Comparison of ENCODE assay signal across 25 cellular contexts in genomic region chr15:40751745-40752144, GRCh38. TPM values are rescaled to one million over a fixed set of nuclear protein-coding genes. Genes with fewer than 3 reads are reported as not detected.
A peak's percentile ranks its signal among the peaks of the same experiment; 100 is the strongest.
DNase-seq lines count a peak whose midpoint lies in the region; ATAC-seq and TF ChIP-seq lines count a peak whose summit lies in the region.
"Had no signal": no experiment of that assay in that cellular context is flagged by ENCODE, and none has a peak within 500 bp of the region (broad histone marks: within the 10 kb centered on the region; RNA-seq: fewer than 3 reads in every experiment).

No MANE protein-coding gene starts in this region.

- H3K27me3 ChIP-seq in CD8-positive, alpha-beta memory T cell (ENCODE audit: insufficient read depth, low read length, poor library complexity, severe bottlenecking), result no peaks in the 10 kb centered on the region
- H3K27me3 ChIP-seq: SJCRH30 had no signal

- peak overlapping the region in 1 of 7 donors; percentile 56 for H3K4me3 Mint-ChIP-seq in CD8-positive, alpha-beta memory T cell
- H3K4me3 Mint-ChIP-seq in central memory CD8-positive, alpha-beta T cell, result no peak overlapping the region
- peak overlapping the region; percentile 93 for H3K4me3 Mint-ChIP-seq in neural crest cell
- H3K4me3 Mint-ChIP-seq: CD8-positive, alpha-beta T cell had no signal

- H3K27ac ChIP-seq in CD8-positive, alpha-beta memory T cell (ENCODE audit: low read depth, low read length), result peak overlapping the region; percentile 27
- peak overlapping the region; percentile 96 for H3K27ac ChIP-seq in KOPT-K1 (ENCODE audit: low read depth, low read length, poor library complexity, severe bottlenecking)
- H3K27ac ChIP-seq: SJCRH30 had no signal

- TF ChIP-seq CTCF in neural crest cell (conservative IDR thresholded peaks at IDR 0.05), result no peak

- H3K27me3 Mint-ChIP-seq in CD8-positive, alpha-beta memory T cell, result no peaks in the 10 kb centered on the region
- H3K27me3 Mint-ChIP-seq in central memory CD8-positive, alpha-beta T cell, result no peaks in the 10 kb centered on the region
- no peaks in the 10 kb centered on the region for H3K27me3 Mint-ChIP-seq in neural crest cell (ENCODE audit: low read depth)

- POLR2A ChIA-PET in CD8-positive, alpha-beta memory T cell (lab: Charles Lee), result no interaction called here

- H3K36me3 Mint-ChIP-seq in CD8-positive, alpha-beta memory T cell, result peaks cover 0 to 65% (median 7%) of the 10 kb centered on the region in 3 donors
- H3K36me3 Mint-ChIP-seq in central memory CD8-positive, alpha-beta T cell (ENCODE audit: insufficient read depth), result peaks cover 46% of the 10 kb centered on the region
- H3K36me3 Mint-ChIP-seq in neural crest cell (ENCODE audit: low read depth), result peaks cover 6% of the 10 kb centered on the region

- peak overlapping the region in 1 of 8 donors; percentile 89 for H3K27ac Mint-ChIP-seq in CD8-positive, alpha-beta memory T cell
- peak overlapping the region; percentile 100 for H3K27ac Mint-ChIP-seq in central memory CD8-positive, alpha-beta T cell (ENCODE audit: low read depth)
- no peak overlapping the region for H3K27ac Mint-ChIP-seq in neural crest cell (ENCODE audit: unreplicated experiment)
- H3K27ac Mint-ChIP-seq: CD8-positive, alpha-beta T cell had no signal

- CTCF ChIA-PET in CD8-positive, alpha-beta memory T cell (lab: Charles Lee), result interaction anchor here (1.2 to 3.1 kb wide), 3 partner anchors 14 to 31 kb away, joined by 3 to 11 read pairs (median 3); no protein-coding TSS in a partner anchor

- DNase-seq in CD8-positive, alpha-beta memory T cell, result no peak
- no peak for DNase-seq in central memory CD8-positive, alpha-beta T cell (ENCODE audit: low spot score in 2 of 2)
- DNase-seq in neural crest cell (ENCODE audit: low read depth, low spot score) (no peak), foreskin melanocyte (no peak)
- DNase-seq: C1 segment of cervical spinal cord; CD8-positive, alpha-beta T cell; DMS 273 treated with DMSO at 0.1 percent for 48 hours; DMS79; GF-D8; H7; Kasumi-1; MV-4-11; NCI-H1105; NCI-H1436 treated with DMSO at 0.1 percent for 48 hours; NCI-H1930; NCI-H2107; NCI-H446; NCI-H524 treated with DMSO at 0.1 percent for 48 hours; NCI-H774; SJCRH30 had no signal

- no peak for ATAC-seq in central memory CD8-positive, alpha-beta T cell (replicated peaks; ENCODE audit: extremely low read depth, poor library complexity, severe bottlenecking)
- ATAC-seq in GM21528 (IDR thresholded peaks at IDR 0.05; ENCODE audit: low FRiP score, unreplicated experiment) (no peak), GM21360 (IDR thresholded peaks at IDR 0.05; ENCODE audit: unreplicated experiment) (no peak)
- ATAC-seq: CD8-positive, alpha-beta T cell; Right ventricle myocardium inferior; SK-N-SH treated with all-trans-retinoic acid at 6 μM for 48 hours had no signal

- peaks cover 22% of the 10 kb centered on the region for H3K36me3 ChIP-seq in CD8-positive, alpha-beta memory T cell (ENCODE audit: insufficient read depth, low read length)
- H3K36me3 ChIP-seq in KOPT-K1 (ENCODE audit: insufficient read depth, low read length), result peaks cover 60% of the 10 kb centered on the region

- H3K4me1 ChIP-seq in CD8-positive, alpha-beta memory T cell (ENCODE audit: insufficient read depth, low read length), result peaks cover 15% of the 10 kb centered on the region

- no peaks in the 10 kb centered on the region for H3K9me3 Mint-ChIP-seq in CD8-positive, alpha-beta memory T cell
- no peaks in the 10 kb centered on the region for H3K9me3 Mint-ChIP-seq in central memory CD8-positive, alpha-beta T cell
- no peaks in the 10 kb centered on the region for H3K9me3 Mint-ChIP-seq in neural crest cell
- H3K9me3 Mint-ChIP-seq: CD8-positive, alpha-beta T cell had no signal

- H3K9me3 ChIP-seq in CD8-positive, alpha-beta memory T cell (ENCODE audit: low read length), result no peaks in the 10 kb centered on the region
- H3K9me3 ChIP-seq in KOPT-K1 (ENCODE audit: insufficient read depth, low read length, poor library complexity, severe bottlenecking), result no peaks in the 10 kb centered on the region
- H3K9me3 ChIP-seq: SJCRH30 had no signal

- H3K4me3 ChIP-seq in CD8-positive, alpha-beta memory T cell (ENCODE audit: low read length), result no peak overlapping the region
- H3K4me3 ChIP-seq: SJCRH30 had no signal

- H3K4me1 Mint-ChIP-seq in CD8-positive, alpha-beta memory T cell, result peaks cover 19 to 34% (median 33%) of the 10 kb centered on the region in 3 donors
- H3K4me1 Mint-ChIP-seq in central memory CD8-positive, alpha-beta T cell, result peaks cover 29% of the 10 kb centered on the region
- peaks cover 29% of the 10 kb centered on the region for H3K4me1 Mint-ChIP-seq in neural crest cell

RNA-seq across cellular contexts. Expression of gene RMDN3, which starts 3.3 kb away (rescaled TPM):
- 10 to 100 TPM; 42.4 to 43.3 TPM for total RNA-seq in CD8-positive, alpha-beta memory T cell
- polyA plus RNA-seq in CD8-positive, alpha-beta memory T cell, result 35.1 TPM
- 30.7 and 32.2 TPM in 2 replicates for total RNA-seq in neural crest cell

RNA-seq across cellular contexts. Expression of gene GCHFR, which starts 12.1 kb away (rescaled TPM):
- 10 to 100 TPM; 19.5 to 21.5 TPM for total RNA-seq in CD8-positive, alpha-beta memory T cell
- 114 TPM for polyA plus RNA-seq in CD8-positive, alpha-beta memory T cell
- total RNA-seq in neural crest cell, result 9.1 and 9.9 TPM in 2 replicates
- total RNA-seq: SJCRH30 had no signal

RNA-seq across cellular contexts. Expression of gene C15orf62, which starts 18.0 kb away (rescaled TPM):
- under 1 TPM; 0.44 to 0.53 TPM for total RNA-seq in CD8-positive, alpha-beta memory T cell
- polyA plus RNA-seq in CD8-positive, alpha-beta memory T cell, result 0.79 TPM
- total RNA-seq in neural crest cell, result 0.44 and 0.61 TPM in 2 replicates

RNA-seq across cellular contexts. Expression of gene ZFYVE19, which starts 55.1 kb away (rescaled TPM):
- total RNA-seq in CD8-positive, alpha-beta memory T cell, result 10 to 100 TPM; 22.5 to 25.5 TPM
- polyA plus RNA-seq in CD8-positive, alpha-beta memory T cell, result 22.3 TPM
- 24.2 and 25.5 TPM in 2 replicates for total RNA-seq in neural crest cell

RNA-seq across cellular contexts. Expression of gene DNAJC17, which starts 55.5 kb away (rescaled TPM):
- 10 to 100 TPM; 46.5 to 47.0 TPM for total RNA-seq in CD8-positive, alpha-beta memory T cell
- 35.3 TPM for polyA plus RNA-seq in CD8-positive, alpha-beta memory T cell
- total RNA-seq in neural crest cell, result 39.3 and 44.5 TPM in 2 replicates
